In the genomic region with DNA sequence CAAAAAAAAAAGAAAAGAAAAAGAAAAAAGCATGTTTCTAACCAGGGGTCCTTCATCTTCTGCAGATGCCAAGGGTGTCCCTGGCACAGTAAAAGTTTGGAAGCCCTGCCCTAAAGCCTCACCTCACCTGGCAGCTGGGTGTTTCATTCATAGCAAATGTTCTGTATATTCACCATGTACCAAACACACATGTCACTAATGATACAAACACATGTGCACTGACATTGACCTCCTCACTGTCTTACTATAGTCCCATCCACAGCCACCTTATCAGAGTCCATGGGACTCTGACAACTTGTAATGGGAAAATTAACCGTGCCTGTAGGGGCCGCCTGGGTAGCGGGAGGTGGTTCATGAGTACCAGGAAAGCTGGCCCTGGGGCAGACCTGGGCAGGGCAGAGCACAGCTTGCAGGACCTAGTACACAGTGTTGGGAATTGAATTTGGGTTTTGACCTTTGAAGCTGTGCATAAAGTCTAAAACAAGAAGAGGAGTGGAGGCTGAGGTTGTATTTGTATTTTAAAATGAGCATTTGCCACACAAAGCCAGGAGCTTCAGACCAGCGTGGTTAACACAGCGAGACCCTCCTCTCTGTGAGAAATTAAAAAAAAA, we compare ENCODE assay signal across 19 cellular contexts. TPM values are rescaled to one million over a fixed set of nuclear protein-coding genes. Genes with fewer than 3 reads are reported as not detected.
DNase-seq lines count a peak whose midpoint lies in the region; ATAC-seq, FAIRE-seq and TF ChIP-seq lines count a peak whose summit lies in the region.
"Had no signal": no experiment of that assay in that cellular context is flagged by ENCODE, and none has a peak within 500 bp of the region (broad histone marks: within the 10 kb centered on the region; RNA-seq: fewer than 3 reads in every experiment).

No MANE protein-coding gene starts in this region.

- CTCF ChIA-PET in HepG2 (lab: Yijun Ruan, JAX; ENCODE audit: low intra/inter-chr PET ratio, low total read pairs), result no interaction called here

- H3K79me2 ChIP-seq in HepG2 (ENCODE audit: insufficient read depth, low read length), result no peaks in the 10 kb centered on the region

- TF ChIP-seq EP300 in HepG2 (IDR thresholded peaks at IDR 0.05; ENCODE audit: low read depth in 2 of 2, low read length in 2 of 2) (no peak), HepG2 (CRISPR knock-in tag; IDR thresholded peaks at IDR 0.05; ENCODE audit: borderline replicate concordance) (no peak)

- no peak for TF ChIP-seq RAD21 in HepG2 (CRISPR knock-in tag; IDR thresholded peaks at IDR 0.05)

- TF ChIP-seq POLR2A in HepG2 (IDR thresholded peaks at IDR 0.05; ENCODE audit: insufficient read depth in 1 of 2, low read depth in 2 of 2, low read length in 2 of 2), result no peak

- no TSS peak for BruUV-seq in HepG2 (replicated peaks; lab: Mats Ljungman, UMichigan)

- TF ChIP-seq CTCF in left ventricle myocardium inferior (IDR thresholded peaks at IDR 0.05; ENCODE audit: borderline replicate concordance) (no peak), HepG2 (CRISPR knock-in tag; IDR thresholded peaks at IDR 0.05) (no peak), neural crest cell (conservative IDR thresholded peaks at IDR 0.05) (no peak)

- peaks cover 9% of the 10 kb centered on the region for H3K36me3 Mint-ChIP-seq in neural crest cell (ENCODE audit: low read depth)

- intact Hi-C loops in right cardiac atrium (cut with DNase I), result no loop called here
- intact Hi-C loops in left ventricle myocardium inferior (cut with micrococcal nuclease), result no loop called here
- intact Hi-C loops in HepG2 (cut with micrococcal nuclease; ENCODE audit: unreplicated experiment), result no loop called here

- no peaks in the 10 kb centered on the region for H3K4me1 ChIP-seq in right cardiac atrium (ENCODE audit: control insufficient read depth, insufficient read depth, low read length)
- H3K4me1 ChIP-seq in left ventricle myocardium inferior, result peaks cover 18% of the 10 kb centered on the region
- H3K4me1 ChIP-seq in HepG2 (ENCODE audit: insufficient read depth, low read length), result peaks cover 12% of the 10 kb centered on the region

- ATAC-seq in right cardiac atrium (no peak), HepG2 (no peak)
- ATAC-seq: A549, GM12878 had no signal

- DNase-seq in right cardiac atrium (peak in 2 of 3 donors; percentile 11 to 23), left ventricle myocardium inferior (no peak), HepG2 (ENCODE audit: low spot score) (no peak), neural crest cell (ENCODE audit: low read depth, low spot score) (no peak), NCI-H146 treated with DMSO at 0.1 percent for 48 hours (lab: John Stamatoyannopoulos, UW; ENCODE audit: unreplicated experiment) (no peak), SIG-M5 treated with dmso at 0.1 percent for 504 hours (lab: John Stamatoyannopoulos, UW; ENCODE audit: unreplicated experiment) (no peak), DMS53 treated with DMSO at 0.1 percent for 48 hours (lab: John Stamatoyannopoulos, UW; ENCODE audit: unreplicated experiment) (no peak)
- DNase-seq: Calu3; CD4-positive, alpha-beta memory T cell; DND-41; EL had no signal

- H3K27me3 Mint-ChIP-seq in neural crest cell (ENCODE audit: low read depth), result peaks cover 5% of the 10 kb centered on the region

- no peaks in the 10 kb centered on the region for H4K20me1 ChIP-seq in HepG2 (ENCODE audit: insufficient read depth, low read length)

- H3K27me3 ChIP-seq in right cardiac atrium (ENCODE audit: control insufficient read depth, insufficient read depth) (no peaks in the 10 kb centered on the region), left ventricle myocardium inferior (ENCODE audit: low read depth) (no peaks in the 10 kb centered on the region), HepG2 (ENCODE audit: control insufficient read depth in 1 of 2, insufficient read depth in 2 of 2, low read length in 2 of 2) (no peaks in the 10 kb centered on the region)

- H3K36me3 ChIP-seq in left ventricle myocardium inferior (peaks cover 6% of the 10 kb centered on the region), HepG2 (replicated peaks in 1 of 2; ENCODE audit: control insufficient read depth in 1 of 2, insufficient read depth in 2 of 2, low read length in 2 of 2) (peaks cover 11 to 19% of the 10 kb centered on the region in 2 experiments; a peak in 4 of 5 replicates)

- H3K9ac ChIP-seq in HepG2 (ENCODE audit: insufficient read depth, low read depth, low read length), result no peak overlapping the region

- no peak for FAIRE-seq in HepG2 (lab: Jason Lieb, UNC)
- FAIRE-seq: A549, GM12878 had no signal

- H3K4me3 ChIP-seq in right cardiac atrium (ENCODE audit: low read length) (no peak overlapping the region), left ventricle myocardium inferior (no peak overlapping the region), HepG2 (replicated peaks in 1 of 3; ENCODE audit: insufficient read depth in 1 of 3, low read depth in 2 of 3, low read length in 3 of 3) (no peak overlapping the region)
- H3K4me3 ChIP-seq: A549, BLaER1, GM12878, HAP-1 had no signal

- WGBS in right cardiac atrium, result 91% methylated on average over 5 of the region's 5 CpGs
- 87% methylated on average over 5 of the region's 5 CpGs for WGBS in HepG2 (ENCODE audit: low lambda C conversion rate)

- no peaks in the 10 kb centered on the region for H3K9me3 Mint-ChIP-seq in neural crest cell
- H3K9me3 Mint-ChIP-seq: CD4-positive, alpha-beta memory T cell had no signal

- H3K9me3 ChIP-seq in right cardiac atrium (ENCODE audit: control insufficient read depth, low read length) (no peaks in the 10 kb centered on the region), left ventricle myocardium inferior (replicated peaks) (no peaks in the 10 kb centered on the region), HepG2 (ENCODE audit: low read length) (no peaks in the 10 kb centered on the region)
- H3K9me3 ChIP-seq: A549, HAP-1 had no signal

- POLR2A ChIA-PET in HepG2 (lab: Yijun Ruan, JAX), result interaction anchor here (1.0 to 1.5 kb wide), 2 partner anchors 9 to 13 kb away, joined by 3 to 6 read pairs; no protein-coding TSS in a partner anchor

- no peak overlapping the region for H3K4me2 ChIP-seq in HepG2 (ENCODE audit: low read depth, low read length)
- H3K4me2 ChIP-seq: A549, BLaER1 had no signal

- peak overlapping the region; percentile 74 for H3K4me3 Mint-ChIP-seq in neural crest cell
- H3K4me3 Mint-ChIP-seq: CD14-positive monocyte; CD4-positive, alpha-beta memory T cell had no signal

- no peak overlapping the region for H2AFZ ChIP-seq in HepG2 (ENCODE audit: low read length)

- no peak overlapping the region for H3K27ac Mint-ChIP-seq in neural crest cell (ENCODE audit: unreplicated experiment)

- H3K27ac ChIP-seq in right cardiac atrium (ENCODE audit: low read length) (no peak overlapping the region), left ventricle myocardium inferior (replicated peaks) (no peak overlapping the region), HepG2 (ENCODE audit: extremely low read length, insufficient read depth, low read length) (no peak overlapping the region)
- H3K27ac ChIP-seq: 22Rv1, BLaER1 had no signal

- peaks cover 8% of the 10 kb centered on the region for H3K4me1 Mint-ChIP-seq in neural crest cell

- in situ Hi-C loops in HepG2 (cut with HindIII; ENCODE audit: extremely low pct_ligation_motif_present, low pct_unique_long_range_greater_than_20kb), result no loop called here

RNA-seq across cellular contexts. Expression of a gene that starts 6.4 kb away (rescaled TPM):
- 10 to 100 TPM; 71.8 to 82.2 (median 80.9) TPM for total RNA-seq in right cardiac atrium
- polyA plus RNA-seq in right cardiac atrium, result 56.7 TPM
- 98.7 TPM for total RNA-seq in left ventricle myocardium inferior
- total RNA-seq in HepG2 (2016; rRNA removed; fragmentation: Illumina TruSeq; extraction: Trizol), result 69.2 and 93.5 TPM in 2 replicates
- total RNA-seq in HepG2 (2016; cell fraction: cytosol; rRNA removed; fragmentation: Illumina TruSeq; extraction: Trizol; ENCODE audit: low read depth), result 62.1 and 64.9 TPM in 2 replicates
- 62.4 and 88.8 TPM in 2 replicates for total RNA-seq in HepG2 (2016; cell fraction: insoluble cytoplasmic fraction; rRNA removed; fragmentation: Illumina TruSeq; extraction: Trizol)
- total RNA-seq in HepG2 (2016; cell fraction: membrane; rRNA removed; fragmentation: Illumina TruSeq; extraction: Trizol), result 158 and 164 TPM in 2 replicates
- total RNA-seq in HepG2 (2016; cell fraction: nucleus; rRNA removed; fragmentation: Illumina TruSeq; extraction: Trizol), result 79.6 and 99.8 TPM in 2 replicates
- 130 and 170 TPM in 2 replicates for polyA plus RNA-seq in HepG2 (2011; rRNA removed)
- 134 and 140 TPM in 2 replicates for polyA plus RNA-seq in HepG2 (2011; cell fraction: cytosol; rRNA removed)
- 514 and 596 TPM in 2 replicates for polyA plus RNA-seq in HepG2 (2011; cell fraction: nucleus; rRNA removed)
- 117 and 181 TPM in 2 replicates for polyA plus RNA-seq in HepG2 (2012)
- polyA plus RNA-seq in HepG2 (2016; cell fraction: cytosol; fragmentation: Illumina TruSeq; extraction: Trizol; ENCODE audit: low read depth), result 82.9 and 88.8 TPM in 2 replicates
- polyA plus RNA-seq in HepG2 (2016; cell fraction: insoluble cytoplasmic fraction; fragmentation: Illumina TruSeq; extraction: Trizol; ENCODE audit: low read depth), result 78.6 and 97.2 TPM in 2 replicates
- polyA plus RNA-seq in HepG2 (2016; cell fraction: membrane; fragmentation: Illumina TruSeq; extraction: Trizol; ENCODE audit: low read depth), result 156 and 172 TPM in 2 replicates
- 171 and 174 TPM in 2 replicates for polyA plus RNA-seq in HepG2 (2016; cell fraction: nucleus; fragmentation: Illumina TruSeq; extraction: Trizol; ENCODE audit: insufficient read depth, low read depth)
- polyA minus RNA-seq in HepG2 (2011; rRNA and poly(A)+ RNA removed; ENCODE audit: low replicate concordance), result 166 and 188 TPM in 2 replicates
- 100 and 102 TPM in 2 replicates for polyA minus RNA-seq in HepG2 (2011; cell fraction: cytosol; rRNA and poly(A)+ RNA removed)
- polyA minus RNA-seq in HepG2 (2011; cell fraction: nucleus; rRNA and poly(A)+ RNA removed), result 118 and 140 TPM in 2 replicates
- total RNA-seq in neural crest cell, result 120 and 124 TPM in 2 replicates

RNA-seq across cellular contexts. Expression of a gene that starts 7.6 kb away (rescaled TPM):
- total RNA-seq in right cardiac atrium, result 100 to 1,000 TPM; 307 to 406 (median 370) TPM
- polyA plus RNA-seq in right cardiac atrium, result 257 TPM
- 438 TPM for total RNA-seq in left ventricle myocardium inferior
- 160 and 161 TPM in 2 replicates for total RNA-seq in HepG2 (2016; rRNA removed; fragmentation: Illumina TruSeq; extraction: Trizol)
- 45.2 and 49.8 TPM in 2 replicates for total RNA-seq in HepG2 (2016; cell fraction: cytosol; rRNA removed; fragmentation: Illumina TruSeq; extraction: Trizol; ENCODE audit: low read depth)
- 158 and 162 TPM in 2 replicates for total RNA-seq in HepG2 (2016; cell fraction: insoluble cytoplasmic fraction; rRNA removed; fragmentation: Illumina TruSeq; extraction: Trizol)
- 63.1 and 66.1 TPM in 2 replicates for total RNA-seq in HepG2 (2016; cell fraction: membrane; rRNA removed; fragmentation: Illumina TruSeq; extraction: Trizol)
- 98.3 and 116 TPM in 2 replicates for total RNA-seq in HepG2 (2016; cell fraction: nucleus; rRNA removed; fragmentation: Illumina TruSeq; extraction: Trizol)
- 90.9 and 126 TPM in 2 replicates for polyA plus RNA-seq in HepG2 (2011; rRNA removed)
- 81.2 and 85.2 TPM in 2 replicates for polyA plus RNA-seq in HepG2 (2011; cell fraction: cytosol; rRNA removed)
- polyA plus RNA-seq in HepG2 (2011; cell fraction: nucleus; rRNA removed), result 240 and 268 TPM in 2 replicates
- 80.8 and 157 TPM in 2 replicates for polyA plus RNA-seq in HepG2 (2012)
- polyA plus RNA-seq in HepG2 (2016; cell fraction: cytosol; fragmentation: Illumina TruSeq; extraction: Trizol; ENCODE audit: low read depth), result 43.0 and 45.0 TPM in 2 replicates
- 179 and 191 TPM in 2 replicates for polyA plus RNA-seq in HepG2 (2016; cell fraction: insoluble cytoplasmic fraction; fragmentation: Illumina TruSeq; extraction: Trizol; ENCODE audit: low read depth)
- 48.5 and 49.4 TPM in 2 replicates for polyA plus RNA-seq in HepG2 (2016; cell fraction: membrane; fragmentation: Illumina TruSeq; extraction: Trizol; ENCODE audit: low read depth)
- 190 and 194 TPM in 2 replicates for polyA plus RNA-seq in HepG2 (2016; cell fraction: nucleus; fragmentation: Illumina TruSeq; extraction: Trizol; ENCODE audit: insufficient read depth, low read depth)
- 245 and 268 TPM in 2 replicates for polyA minus RNA-seq in HepG2 (2011; rRNA and poly(A)+ RNA removed; ENCODE audit: low replicate concordance)
- 106 and 114 TPM in 2 replicates for polyA minus RNA-seq in HepG2 (2011; cell fraction: cytosol; rRNA and poly(A)+ RNA removed)
- 238 and 284 TPM in 2 replicates for polyA minus RNA-seq in HepG2 (2011; cell fraction: nucleus; rRNA and poly(A)+ RNA removed)
- 67.6 and 69.5 TPM in 2 replicates for total RNA-seq in neural crest cell

RNA-seq across cellular contexts. Expression of a gene that starts 19.3 kb away (rescaled TPM):
- total RNA-seq in right cardiac atrium, result 10 to 100 TPM; 17.3 to 24.3 (median 22.6) TPM
- 18.6 TPM for polyA plus RNA-seq in right cardiac atrium
- total RNA-seq in left ventricle myocardium inferior, result 10.9 TPM
- 0.35 TPM in 1 of 2 replicates, not detected in the other for total RNA-seq in HepG2 (2016; rRNA removed; fragmentation: Illumina TruSeq; extraction: Trizol)
- not detected in 2 replicates for total RNA-seq in HepG2 (2016; cell fraction: cytosol; rRNA removed; fragmentation: Illumina TruSeq; extraction: Trizol; ENCODE audit: low read depth)
- total RNA-seq in HepG2 (2016; cell fraction: insoluble cytoplasmic fraction; rRNA removed; fragmentation: Illumina TruSeq; extraction: Trizol), result 0.30 TPM in 1 of 2 replicates, not detected in the other
- not detected in 2 replicates for total RNA-seq in HepG2 (2016; cell fraction: membrane; rRNA removed; fragmentation: Illumina TruSeq; extraction: Trizol)
- total RNA-seq in HepG2 (2016; cell fraction: nucleus; rRNA removed; fragmentation: Illumina TruSeq; extraction: Trizol), result 0.56 TPM in 1 of 2 replicates, not detected in the other
- not detected in 2 replicates for polyA plus RNA-seq in HepG2 (2011; rRNA removed)
- not detected in 2 replicates for polyA plus RNA-seq in HepG2 (2011; cell fraction: cytosol; rRNA removed)
- 0.78 and 0.82 TPM in 2 replicates for polyA plus RNA-seq in HepG2 (2011; cell fraction: nucleus; rRNA removed)
- not detected in 2 replicates for polyA plus RNA-seq in HepG2 (2012)
- not detected in 2 replicates for polyA plus RNA-seq in HepG2 (2016; cell fraction: cytosol; fragmentation: Illumina TruSeq; extraction: Trizol; ENCODE audit: low read depth)
- polyA plus RNA-seq in HepG2 (2016; cell fraction: insoluble cytoplasmic fraction; fragmentation: Illumina TruSeq; extraction: Trizol; ENCODE audit: low read depth), result not detected in 2 replicates
- polyA plus RNA-seq in HepG2 (2016; cell fraction: membrane; fragmentation: Illumina TruSeq; extraction: Trizol; ENCODE audit: low read depth), result not detected in 2 replicates
- 0.91 and 1.1 TPM in 2 replicates for polyA plus RNA-seq in HepG2 (2016; cell fraction: nucleus; fragmentation: Illumina TruSeq; extraction: Trizol; ENCODE audit: insufficient read depth, low read depth)
- 0.44 and 0.47 TPM in 2 replicates for polyA minus RNA-seq in HepG2 (2011; rRNA and poly(A)+ RNA removed; ENCODE audit: low replicate concordance)
- polyA minus RNA-seq in HepG2 (2011; cell fraction: cytosol; rRNA and poly(A)+ RNA removed), result not detected in 2 replicates
- polyA minus RNA-seq in HepG2 (2011; cell fraction: nucleus; rRNA and poly(A)+ RNA removed), result not detected in 2 replicates
- 2.4 and 3.3 TPM in 2 replicates for total RNA-seq in neural crest cell
- total RNA-seq: H4, HT-29 had no signal
- polyA plus RNA-seq: A549 had no signal

RNA-seq across cellular contexts. Expression of a gene that starts 45.5 kb away (rescaled TPM):
- total RNA-seq in right cardiac atrium (10 to 100 TPM; 12.3 to 20.1 (median 16.4) TPM), left ventricle myocardium inferior (13.1 TPM), HepG2 (2016; rRNA removed; fragmentation: Illumina TruSeq; extraction: Trizol) (11.3 and 15.5 TPM in 2 replicates), neural crest cell (40.9 and 42.2 TPM in 2 replicates)
- polyA plus RNA-seq in right cardiac atrium (20.5 TPM), HepG2 (2011; rRNA removed) (32.6 and 34.1 TPM in 2 replicates)
- total RNA-seq in HepG2 (2016; cell fraction: cytosol; rRNA removed; fragmentation: Illumina TruSeq; extraction: Trizol; ENCODE audit: low read depth), result 5.8 and 6.9 TPM in 2 replicates
- 9.7 and 18.4 TPM in 2 replicates for total RNA-seq in HepG2 (2016; cell fraction: insoluble cytoplasmic fraction; rRNA removed; fragmentation: Illumina TruSeq; extraction: Trizol)
- total RNA-seq in HepG2 (2016; cell fraction: membrane; rRNA removed; fragmentation: Illumina TruSeq; extraction: Trizol), result 4.5 and 5.1 TPM in 2 replicates
- 22.2 and 24.1 TPM in 2 replicates for total RNA-seq in HepG2 (2016; cell fraction: nucleus; rRNA removed; fragmentation: Illumina TruSeq; extraction: Trizol)
- 7.9 and 9.8 TPM in 2 replicates for polyA plus RNA-seq in HepG2 (2011; cell fraction: cytosol; rRNA removed)
- 162 and 171 TPM in 2 replicates for polyA plus RNA-seq in HepG2 (2011; cell fraction: nucleus; rRNA removed)
- polyA plus RNA-seq in HepG2 (2012), result 19.0 and 22.7 TPM in 2 replicates
- polyA plus RNA-seq in HepG2 (2016; cell fraction: cytosol; fragmentation: Illumina TruSeq; extraction: Trizol; ENCODE audit: low read depth), result 1.4 and 1.7 TPM in 2 replicates
- polyA plus RNA-seq in HepG2 (2016; cell fraction: insoluble cytoplasmic fraction; fragmentation: Illumina TruSeq; extraction: Trizol; ENCODE audit: low read depth), result 8.1 and 8.4 TPM in 2 replicates
- 2.1 and 3.0 TPM in 2 replicates for polyA plus RNA-seq in HepG2 (2016; cell fraction: membrane; fragmentation: Illumina TruSeq; extraction: Trizol; ENCODE audit: low read depth)
- polyA plus RNA-seq in HepG2 (2016; cell fraction: nucleus; fragmentation: Illumina TruSeq; extraction: Trizol; ENCODE audit: insufficient read depth, low read depth), result 78.5 and 90.7 TPM in 2 replicates
- 16.4 and 18.6 TPM in 2 replicates for polyA minus RNA-seq in HepG2 (2011; rRNA and poly(A)+ RNA removed; ENCODE audit: low replicate concordance)
- 2.5 and 4.4 TPM in 2 replicates for polyA minus RNA-seq in HepG2 (2011; cell fraction: cytosol; rRNA and poly(A)+ RNA removed)
- 31.4 and 38.0 TPM in 2 replicates for polyA minus RNA-seq in HepG2 (2011; cell fraction: nucleus; rRNA and poly(A)+ RNA removed)

Comparison
In these comparisons a context has a peak if more than half of its experiments do, and no peak if none do; other contexts are left out.
1. DNase-seq: peak in right cardiac atrium (2 of 3); none in left ventricle myocardium inferior (single experiment), HepG2 (single experiment), neural crest cell (single experiment), NCI-H146 treated with DMSO at 0.1 percent for 48 hours (single experiment), SIG-M5 treated with dmso at 0.1 percent for 504 hours (single experiment) and DMS53 treated with DMSO at 0.1 percent for 48 hours (single experiment).